Comparison of ENCODE assay signal across 21 cellular contexts in genomic region chr3:7082244-7082643, GRCh38.
DNase-seq lines count a peak whose midpoint lies in the region; ATAC-seq, FAIRE-seq and TF ChIP-seq lines count a peak whose summit lies in the region.
"Had no signal": no experiment of that assay in that cellular context is flagged by ENCODE, and none has a peak within 500 bp of the region (broad histone marks: within the 10 kb centered on the region; RNA-seq: fewer than 3 reads in every experiment).

No MANE protein-coding gene starts in this region.

- DNase-seq in A549 (ENCODE audit: low read depth in 1 of 2, low spot score in 1 of 2) (no peak), IMR-90 (no peak), H1 (ENCODE audit: low read depth in 1 of 2, low spot score in 2 of 2) (no peak), prostate gland (ENCODE audit: low spot score) (no peak)
- no peak for DNase-seq in activated CD4-positive, alpha-beta memory T cell treated with anti-CD3 and anti-CD28 coated beads, Interleukin-2, amount 10 ng/mL, durations not matched to agents 7 days and 5 days
- DNase-seq: 8988T; AML-193; Caco-2; Calu3; CD4-positive, alpha-beta T cell; CD8-positive, alpha-beta T cell; DMS79 treated with DMSO at 0.1 percent for 48 hours; GF-D8 had no signal

- POLR2A ChIA-PET in A549 (lab: Yijun Ruan, JAX) (no interaction called here), IMR-90 (lab: Charles Lee; ENCODE audit: unreplicated experiment) (no interaction called here), H1 (lab: Charles Lee; ENCODE audit: partially characterized antibody) (no interaction called here)
- POLR2A ChIA-PET in activated CD4-positive, alpha-beta memory T cell treated with anti-CD3 and anti-CD28 coated beads, Interleukin-2, amount 10 ng/mL, durations not matched to agents 7 days and 5 days (lab: Charles Lee), result no interaction called here

- H2BK20ac ChIP-seq in IMR-90 (ENCODE audit: low read depth, low read length) (no peak overlapping the region), H1 (ENCODE audit: low read length) (no peak overlapping the region)

- H3K9me3 Mint-ChIP-seq in activated CD4-positive, alpha-beta memory T cell treated with anti-CD3 and anti-CD28 coated beads, Interleukin-2, amount 10 ng/mL, durations not matched to agents 7 days and 5 days, result peaks cover 4% of the 10 kb centered on the region
- H3K9me3 Mint-ChIP-seq: CD4-positive, alpha-beta T cell had no signal

- H3K36me3 Mint-ChIP-seq in activated CD4-positive, alpha-beta memory T cell treated with anti-CD3 and anti-CD28 coated beads, Interleukin-2, amount 10 ng/mL, durations not matched to agents 7 days and 5 days (ENCODE audit: low read depth), result no peaks in the 10 kb centered on the region
- H3K36me3 Mint-ChIP-seq: CD8-positive, alpha-beta T cell had no signal

- H3K9me3 ChIP-seq in A549 (no peaks in the 10 kb centered on the region), IMR-90 (ENCODE audit: control insufficient read depth, insufficient read depth, low read length) (peaks cover 6% of the 10 kb centered on the region; the same call in 1 of the 2 replicates), H1 (ENCODE audit: insufficient read depth in 2 of 2, low read depth in 1 of 2, low read length in 1 of 2) (no peaks in the 10 kb centered on the region), prostate gland (no peaks in the 10 kb centered on the region)
- H3K9me3 ChIP-seq: Caco-2 had no signal

- TF ChIP-seq CTCF in A549 (IDR thresholded peaks at IDR 0.05) (no peak), IMR-90 (conservative IDR thresholded peaks at IDR 0.05; ENCODE audit: low read depth, low read length) (no peak), H1 (IDR thresholded peaks at IDR 0.05; ENCODE audit: control extremely low read depth in 1 of 3, insufficient read depth in 1 of 3, low read depth in 1 of 3, low read length in 3 of 3) (no peak), prostate gland (IDR thresholded peaks at IDR 0.05) (no peak)

- no peak for TF ChIP-seq RAD21 in A549 (conservative IDR thresholded peaks at IDR 0.05 in 1 of 2, IDR thresholded peaks at IDR 0.05 in 1 of 2)
- no peak for TF ChIP-seq RAD21 in IMR-90 (IDR thresholded peaks at IDR 0.05; ENCODE audit: low read length)
- TF ChIP-seq RAD21 in H1 (IDR thresholded peaks at IDR 0.05 in 1 of 2, conservative IDR thresholded peaks at IDR 0.05 in 1 of 2; ENCODE audit: low read depth in 2 of 2, low read length in 2 of 2), result no peak

- H3K36me3 ChIP-seq in IMR-90 (ENCODE audit: control insufficient read depth, insufficient read depth, low read length) (no peaks in the 10 kb centered on the region), H1 (ENCODE audit: control insufficient read depth in 2 of 4, insufficient read depth in 4 of 4, low read length in 3 of 4) (no peaks in the 10 kb centered on the region), prostate gland (no peaks in the 10 kb centered on the region)
- H3K36me3 ChIP-seq: BLaER1 treated with 17β-estradiol and CSF1 and Interleukin-3, amounts not matched to agents 10 nM and 100 nM had no signal

- in situ Hi-C loops in IMR-90 (cut with MboI; ENCODE audit: low sequenced_read_pairs), result no loop called here

- H3K27me3 ChIP-seq in IMR-90 (ENCODE audit: control insufficient read depth, insufficient read depth, low read length) (no peaks in the 10 kb centered on the region), H1 (replicated peaks in 1 of 4; ENCODE audit: control insufficient read depth in 3 of 4, extremely low read depth in 1 of 4, insufficient read depth in 3 of 4, low read length in 3 of 4) (no peaks in the 10 kb centered on the region), prostate gland (replicated peaks; ENCODE audit: insufficient read depth) (no peaks in the 10 kb centered on the region)
- H3K27me3 ChIP-seq: BLaER1 treated with 17β-estradiol and CSF1 and Interleukin-3, amounts not matched to agents 10 nM and 100 nM had no signal

- ATAC-seq in A549 (no peak), IMR-90 (ENCODE audit: low read depth) (no peak)
- ATAC-seq: CD8-positive, alpha-beta T cell had no signal

- H4K5ac ChIP-seq in IMR-90 (ENCODE audit: low read depth, low read length) (no peak overlapping the region), H1 (ENCODE audit: insufficient read length, low read depth, low read length) (no peak overlapping the region)

- H3K4me3 ChIP-seq in A549 (no peak overlapping the region), IMR-90 (ENCODE audit: insufficient read depth, low read depth, low read length) (no peak overlapping the region), H1 (ENCODE audit: extremely low read depth in 1 of 4, insufficient read depth in 2 of 4, low read depth in 3 of 4, low read length in 4 of 4) (no peak overlapping the region), prostate gland (no peak overlapping the region)
- H3K4me3 ChIP-seq: BLaER1 treated with 17β-estradiol and CSF1 and Interleukin-3, amounts not matched to agents 10 nM and 100 nM had no signal

- no peak overlapping the region for H3K23ac ChIP-seq in IMR-90 (ENCODE audit: low read depth, low read length)
- no peak overlapping the region for H3K23ac ChIP-seq in H1 (ENCODE audit: insufficient read length)

- CTCF ChIA-PET in A549 (lab: Yijun Ruan, JAX), result interaction anchor here (0.6 kb wide), 1 partner anchor 1453 kb away, joined by 3 read pairs; no protein-coding TSS in a partner anchor
- CTCF ChIA-PET in IMR-90 (lab: Yijun Ruan, JAX), result no interaction called here
- CTCF ChIA-PET in H1 (lab: Charles Lee; ENCODE audit: partially characterized antibody), result interaction anchor here (0.7 kb wide), 1 partner anchor 222 kb away, joined by 3 read pairs; no protein-coding TSS in a partner anchor
- CTCF ChIA-PET in activated CD4-positive, alpha-beta memory T cell treated with anti-CD3 and anti-CD28 coated beads, Interleukin-2, amount 10 ng/mL, durations not matched to agents 7 days and 5 days (lab: Charles Lee), result no interaction called here

- H4K8ac ChIP-seq in IMR-90 (ENCODE audit: low read depth in 2 of 2, low read length in 2 of 2) (no peak overlapping the region), H1 (ENCODE audit: extremely low read depth, insufficient read depth, low read length) (no peak overlapping the region)

- dilution Hi-C loops in IMR-90 (cut with HindIII; ENCODE audit: low sequenced_read_pairs, unreplicated experiment), result no loop called here

- H3K56ac ChIP-seq in IMR-90 (ENCODE audit: extremely low read depth, insufficient read depth, low read length), result no peak overlapping the region
- H3K56ac ChIP-seq in H1 (replicated peaks; ENCODE audit: insufficient read length, low read depth, low read length), result no peak overlapping the region

- no peaks in the 10 kb centered on the region for H3K27me3 Mint-ChIP-seq in activated CD4-positive, alpha-beta memory T cell treated with anti-CD3 and anti-CD28 coated beads, Interleukin-2, amount 10 ng/mL, durations not matched to agents 7 days and 5 days
- H3K27me3 Mint-ChIP-seq: B cell; CD4-positive, alpha-beta T cell had no signal

- H3K23me2 ChIP-seq in H1 (ENCODE audit: low read depth, low read length), result no peaks in the 10 kb centered on the region

- H2BK120ac ChIP-seq in IMR-90 (ENCODE audit: low read depth, low read length) (no peak overlapping the region), H1 (replicated peaks; ENCODE audit: low read depth, low read length) (no peak overlapping the region)

- H3K4me1 Mint-ChIP-seq in activated CD4-positive, alpha-beta memory T cell treated with anti-CD3 and anti-CD28 coated beads, Interleukin-2, amount 10 ng/mL, durations not matched to agents 7 days and 5 days, result no peaks in the 10 kb centered on the region
- H3K4me1 Mint-ChIP-seq: B cell had no signal

- TF ChIP-seq EP300 in A549 (IDR thresholded peaks at IDR 0.05), result no peak
- no peak for TF ChIP-seq EP300 in H1 (IDR thresholded peaks at IDR 0.05; ENCODE audit: borderline replicate concordance in 1 of 2, low read depth in 2 of 2, low read length in 2 of 2)

- no TSS peak for BruUV-seq in IMR-90 (replicated peaks; lab: Mats Ljungman, UMichigan)

- H3K27ac Mint-ChIP-seq in activated CD4-positive, alpha-beta memory T cell treated with anti-CD3 and anti-CD28 coated beads, Interleukin-2, amount 10 ng/mL, durations not matched to agents 7 days and 5 days, result no peak overlapping the region
- H3K27ac Mint-ChIP-seq: B cell; CD4-positive, alpha-beta T cell; CD8-positive, alpha-beta T cell had no signal

- H3K4me1 ChIP-seq in A549, result no peaks in the 10 kb centered on the region
- H3K4me1 ChIP-seq in IMR-90 (ENCODE audit: control insufficient read depth, insufficient read depth, low read length), result no peaks in the 10 kb centered on the region
- no peaks in the 10 kb centered on the region for H3K4me1 ChIP-seq in H1 (replicated peaks in 1 of 4; ENCODE audit: control insufficient read depth in 3 of 4, insufficient read depth in 4 of 4, low read length in 3 of 4)
- H3K4me1 ChIP-seq in prostate gland (replicated peaks), result no peaks in the 10 kb centered on the region
- H3K4me1 ChIP-seq: BLaER1 treated with 17β-estradiol and CSF1 and Interleukin-3, amounts not matched to agents 10 nM and 100 nM; Caco-2 had no signal

- H3K79me2 ChIP-seq in H1 (ENCODE audit: control insufficient read depth in 1 of 2, insufficient read depth in 2 of 2, low read length in 2 of 2), result no peaks in the 10 kb centered on the region

- TF ChIP-seq POLR2A in A549 (IDR thresholded peaks at IDR 0.05; ENCODE audit: low read length), result no peak
- TF ChIP-seq POLR2A in IMR-90 (IDR thresholded peaks at IDR 0.05; ENCODE audit: low read depth, low read length), result no peak
- TF ChIP-seq POLR2A in H1 (IDR thresholded peaks at IDR 0.05; ENCODE audit: control extremely low read depth in 1 of 2, low read depth in 2 of 2, low read length in 2 of 2), result no peak
- TF ChIP-seq POLR2A in prostate gland (IDR thresholded peaks at IDR 0.05), result no peak

- no peaks in the 10 kb centered on the region for H3K9me1 ChIP-seq in IMR-90 (ENCODE audit: insufficient read depth, low read length)

- H3K14ac ChIP-seq in IMR-90 (replicated peaks; ENCODE audit: low read depth, low read length) (no peak overlapping the region), H1 (ENCODE audit: insufficient read length) (no peak overlapping the region)

- no peak overlapping the region for H2AK9ac ChIP-seq in IMR-90 (replicated peaks; ENCODE audit: low read depth, low read length, poor library complexity)

- H3K9ac ChIP-seq in IMR-90 (ENCODE audit: low read depth, low read length) (no peak overlapping the region), H1 (replicated peaks in 1 of 4; ENCODE audit: extremely low read depth in 1 of 4, low read depth in 3 of 4, low read length in 3 of 4) (no peak overlapping the region)
- H3K9ac ChIP-seq: BLaER1 treated with 17β-estradiol and CSF1 and Interleukin-3, amounts not matched to agents 10 nM and 100 nM had no signal

- H2BK15ac ChIP-seq in IMR-90 (ENCODE audit: low read depth, low read length) (no peak overlapping the region), H1 (ENCODE audit: low read length) (no peak overlapping the region)

- H3K27ac ChIP-seq in A549, result no peak overlapping the region
- H3K27ac ChIP-seq in IMR-90 (ENCODE audit: insufficient read depth, low read length), result no peak overlapping the region
- H3K27ac ChIP-seq in H1 (ENCODE audit: low read depth, low read length), result no peak overlapping the region
- H3K27ac ChIP-seq in prostate gland, result no peak overlapping the region
- H3K27ac ChIP-seq: BLaER1 treated with 17β-estradiol and CSF1 and Interleukin-3, amounts not matched to agents 10 nM and 100 nM; C4-2B had no signal

- intact Hi-C loops in IMR-90 (cut with micrococcal nuclease), result no loop called here
- intact Hi-C loops in prostate gland (cut with DNase I), result no loop called here

- H3K4ac ChIP-seq in IMR-90 (ENCODE audit: low read depth, low read length) (no peak overlapping the region), H1 (replicated peaks; ENCODE audit: insufficient read length, low read depth, low read length) (no peak overlapping the region)

- WGBS in A549 (ENCODE audit: missing lambda C conversion rate), result 10% methylated on average over 3 of the region's 3 CpGs
- WGBS in IMR-90 (ENCODE audit: extremely low coverage in 2 of 2, insufficient read length in 1 of 2), 2 experiments, result no CpG with 5 or more reads among the region's 3 CpGs
- WGBS in H1 (ENCODE audit: extremely low coverage in 1 of 2, insufficient coverage in 1 of 2, insufficient read length in 1 of 2, insufficient replicate concordance in 2 of 2, low coverage in 1 of 2, low lambda C conversion rate in 2 of 2, missing lambda C conversion rate in 1 of 2), 2 experiments, result 92% methylated on average over 3 of the region's 3 CpGs; no CpG with 5 or more reads in 1 of the 2 experiments
- WGBS in prostate gland, result 93% methylated on average over 3 of the region's 3 CpGs

- H3K4me3 Mint-ChIP-seq in activated CD4-positive, alpha-beta memory T cell treated with anti-CD3 and anti-CD28 coated beads, Interleukin-2, amount 10 ng/mL, durations not matched to agents 7 days and 5 days, result no peak overlapping the region
- H3K4me3 Mint-ChIP-seq: B cell; CD4-positive, alpha-beta T cell; CD8-positive, alpha-beta T cell had no signal

- no peak overlapping the region for H2AFZ ChIP-seq in IMR-90 (replicated peaks; ENCODE audit: low read length, poor library complexity)
- no peak overlapping the region for H2AFZ ChIP-seq in H1 (ENCODE audit: low read length)

- H2AK5ac ChIP-seq in IMR-90 (ENCODE audit: low read depth, low read length), result no peak overlapping the region
- H2AK5ac ChIP-seq in H1 (ENCODE audit: low read depth, low read length), result no peak overlapping the region

- no peaks in the 10 kb centered on the region for H3K79me1 ChIP-seq in IMR-90 (ENCODE audit: low read depth in 1 of 2, low read length in 2 of 2)
- H3K79me1 ChIP-seq in H1 (ENCODE audit: low read depth, low read length), result no peaks in the 10 kb centered on the region

- H4K20me1 ChIP-seq in IMR-90 (ENCODE audit: insufficient read depth, low read length) (no peaks in the 10 kb centered on the region), H1 (replicated peaks in 1 of 2; ENCODE audit: control insufficient read depth in 1 of 2, insufficient read depth in 2 of 2, low read length in 2 of 2) (no peaks in the 10 kb centered on the region)
- H4K20me1 ChIP-seq: BLaER1 treated with 17β-estradiol and CSF1 and Interleukin-3, amounts not matched to agents 10 nM and 100 nM had no signal

- H3K18ac ChIP-seq in IMR-90 (ENCODE audit: low read depth, low read length) (no peak overlapping the region), H1 (ENCODE audit: extremely low read depth, low read length) (no peak overlapping the region)

- no peak overlapping the region for H2BK5ac ChIP-seq in IMR-90 (ENCODE audit: low read depth, low read length, poor library complexity, severe bottlenecking)
- H2BK5ac ChIP-seq in H1 (ENCODE audit: low read depth, low read length), result no peak overlapping the region

- no peak for FAIRE-seq in A549 (lab: Jason Lieb, UNC)
- no peak for FAIRE-seq in H1 (lab: Jason Lieb, UNC)
- FAIRE-seq: A204.1, D721Med, G401.6, GM12891, GM19239 had no signal

- no peak overlapping the region for H2BK12ac ChIP-seq in H1 (ENCODE audit: low read depth, low read length)

- H3K4me2 ChIP-seq in A549 (no peak overlapping the region), IMR-90 (ENCODE audit: low read depth, low read length) (no peak overlapping the region), H1 (ENCODE audit: insufficient read depth in 1 of 2, low read depth in 2 of 2, low read length in 2 of 2) (no peak overlapping the region)
- H3K4me2 ChIP-seq: BLaER1 treated with 17β-estradiol and CSF1 and Interleukin-3, amounts not matched to agents 10 nM and 100 nM had no signal

- no peak overlapping the region for H4K91ac ChIP-seq in IMR-90 (ENCODE audit: insufficient read depth, low read depth, low read length)
- H4K91ac ChIP-seq in H1 (replicated peaks; ENCODE audit: insufficient read length, low read length), result no peak overlapping the region

Comparison
In these comparisons a context has a peak if more than half of its experiments do, and no peak if none do; other contexts are left out.
1. CTCF ChIA-PET loops: an anchor here in A549 (0.6 kb wide) and H1 (0.7 kb wide); none called in IMR-90 and activated CD4-positive, alpha-beta memory T cell treated with anti-CD3 and anti-CD28 coated beads, Interleukin-2, amount 10 ng/mL, durations not matched to agents 7 days and 5 days.
2. Of the 18 proteins assayed by ChIP-seq in both H1 and A549: peak only in H1: none; only in A549: none; in both: MAFK; in neither: 17.